9 cellular contexts compared by ENCODE assay signal in the genomic region with DNA sequence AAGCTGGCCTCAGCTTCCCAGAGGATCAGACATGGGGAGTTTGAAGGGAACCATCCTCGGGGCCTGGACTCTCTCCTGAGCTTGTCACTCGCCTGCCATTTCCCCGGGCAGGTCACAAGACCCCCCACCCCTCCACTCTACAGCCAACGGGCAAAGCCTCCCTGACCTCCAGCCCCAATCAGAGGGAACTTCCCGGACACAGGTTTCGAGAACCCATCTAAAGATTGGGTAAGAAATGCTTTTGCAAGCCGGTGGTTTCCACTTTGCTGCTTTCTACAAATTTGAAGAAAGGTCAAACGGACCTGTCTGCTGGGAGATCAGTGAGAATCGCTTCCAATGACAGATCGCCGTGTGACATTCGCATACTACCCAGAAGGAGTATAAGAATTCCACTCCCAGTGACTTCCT.
DNase-seq lines count a peak whose midpoint lies in the region; ATAC-seq, FAIRE-seq and TF ChIP-seq lines count a peak whose summit lies in the region.
"Had no signal": no experiment of that assay in that cellular context is flagged by ENCODE, and none has a peak within 500 bp of the region (broad histone marks: within the 10 kb centered on the region; RNA-seq: fewer than 3 reads in every experiment).

No MANE protein-coding gene starts in this region.

- H3K27ac ChIP-seq in CD8-positive, alpha-beta memory T cell (ENCODE audit: low read depth, low read length): peak overlapping the region; percentile 18
- peak overlapping the region; percentile 98 for H3K27ac ChIP-seq in GM12878 (ENCODE audit: control insufficient read depth, insufficient read depth)
- H3K27ac ChIP-seq in stomach: peak overlapping the region in 3 of 5 donors; percentile 55 to 64 (median 59)

- no peaks in the 10 kb centered on the region for H3K36me3 ChIP-seq in CD8-positive, alpha-beta memory T cell (ENCODE audit: insufficient read depth, low read length)
- peaks cover 5 to 7% of the 10 kb centered on the region in 2 experiments; a peak in 2 of 4 replicates for H3K36me3 ChIP-seq in GM12878 (ENCODE audit: control insufficient read depth in 2 of 2, insufficient read depth in 2 of 2, low read length in 1 of 2)
- H3K36me3 ChIP-seq in stomach: peaks cover 0 to 7% (median 0%) of the 10 kb centered on the region in 4 donors

- no TSS peak for BruUV-seq in GM12878 (replicated peaks; lab: Mats Ljungman, UMichigan)

- ATAC-seq in GM19438 (IDR thresholded peaks at IDR 0.05; ENCODE audit: low read depth, unreplicated experiment) (peak; percentile 37), HG03439 (IDR thresholded peaks at IDR 0.05; ENCODE audit: unreplicated experiment) (peak; percentile 32), GM12878 (peak; percentile 75)

- CTCF ChIA-PET in CD8-positive, alpha-beta memory T cell (lab: Charles Lee): interaction anchor here (0.6 to 2.0 kb wide), 2 partner anchors 25 to 742 kb away, joined by 3 to 5 read pairs; no protein-coding TSS in a partner anchor
- CTCF ChIA-PET in GM12878 (lab: Yijun Ruan, JAX): interaction anchor here (0.8 to 5.1 kb wide), 12 partner anchors 13 to 280 kb away, joined by 3 to 61 read pairs (median 4); a partner anchor contains a TSS

- peak; percentile 35 for FAIRE-seq in GM12878 (lab: Jason Lieb, UNC)
- FAIRE-seq: colon had no signal

- H3K9me3 Mint-ChIP-seq in CD8-positive, alpha-beta memory T cell: no peaks in the 10 kb centered on the region

- H3K36me3 Mint-ChIP-seq in CD8-positive, alpha-beta memory T cell: no peaks in the 10 kb centered on the region

- H2AFZ ChIP-seq in GM12878 (ENCODE audit: control insufficient read depth, low read depth, low read length): no peak overlapping the region; the same call in 1 of the 2 replicates

- H4K20me1 ChIP-seq in GM12878 (ENCODE audit: control insufficient read depth, insufficient read depth): no peaks in the 10 kb centered on the region

- TF ChIP-seq POLR2A in GM12878 (IDR thresholded peaks at IDR 0.05; ENCODE audit: low read depth, low read length): peak; percentile 56; the same call in 1 of the 2 replicates
- TF ChIP-seq POLR2A in stomach (IDR thresholded peaks at IDR 0.05): no peak

- no peaks in the 10 kb centered on the region for H3K9me3 ChIP-seq in CD8-positive, alpha-beta memory T cell (ENCODE audit: low read length)
- H3K9me3 ChIP-seq in GM12878 (replicated peaks; ENCODE audit: control insufficient read depth, insufficient read depth, low read length) (no peaks in the 10 kb centered on the region; the same call in 1 of the 3 replicates), stomach (no peaks in the 10 kb centered on the region)

- H3K79me2 ChIP-seq in GM12878 (ENCODE audit: control insufficient read depth, insufficient read depth, low read length): peaks cover 5% of the 10 kb centered on the region; the same call in 1 of the 2 replicates

- RAD21 ChIA-PET in GM12878 (lab: Charles Lee; ENCODE audit: unreplicated experiment): interaction anchor here (0.7 to 4.2 kb wide), 19 partner anchors 33 to 280 kb away, joined by 3 to 40 read pairs (median 6); a partner anchor contains a TSS

- peaks cover 20 to 27% (median 25%) of the 10 kb centered on the region in 3 donors for H3K4me1 Mint-ChIP-seq in CD8-positive, alpha-beta memory T cell

- no peak for DNase-seq in CD8-positive, alpha-beta memory T cell
- DNase-seq in GM12878 (ENCODE audit: low read depth, low spot score): no peak
- no peak for DNase-seq in stomach
- no peak for DNase-seq in NCI-H69 (lab: John Stamatoyannopoulos, UW)
- no peak for DNase-seq in central memory CD4-positive, alpha-beta T cell
- DNase-seq in GDM1 (lab: John Stamatoyannopoulos, UW): no peak

- peak overlapping the region; percentile 57 for H3K4me3 ChIP-seq in CD8-positive, alpha-beta memory T cell (ENCODE audit: low read length)
- H3K4me3 ChIP-seq in GM12878 (peak overlapping the region; percentile 34; the same call in 1 of the 2 replicates), stomach (peak overlapping the region in 2 of 4 donors; percentile 4 to 13)

- intact Hi-C loops in GM12878 (cut with micrococcal nuclease; ENCODE audit: unreplicated experiment): loop anchor here (1.0 to 10.0 kb wide), 9 partner anchors 21 to 1889 kb away; a partner anchor contains a TSS
- intact Hi-C loops in stomach (cut with DNase I; ENCODE audit: low total_unique reads): loop anchor here (5.0 to 10.0 kb wide), 2 partner anchors 419 to 737 kb away; no protein-coding TSS in a partner anchor

- SMC1A ChIA-PET in GM12878 (lab: Charles Lee; ENCODE audit: uncharacterized antibody, unreplicated experiment): interaction anchor here (0.8 to 3.7 kb wide), 18 partner anchors 9 to 164 kb away, joined by 3 to 31 read pairs (median 4); no protein-coding TSS in a partner anchor

- no peak for TF ChIP-seq RAD21 in GM12878 (IDR thresholded peaks at IDR 0.05; ENCODE audit: insufficient read depth, low read depth, low read length)

- no peaks in the 10 kb centered on the region for H3K27me3 ChIP-seq in CD8-positive, alpha-beta memory T cell (ENCODE audit: insufficient read depth, low read length, poor library complexity, severe bottlenecking)
- H3K27me3 ChIP-seq in GM12878 (replicated peaks in 1 of 2; ENCODE audit: control insufficient read depth in 2 of 2, insufficient read depth in 2 of 2, low read length in 1 of 2): no peaks in the 10 kb centered on the region
- H3K27me3 ChIP-seq in stomach: peaks cover 0 to 6% (median 0%) of the 10 kb centered on the region in 3 donors

- peak overlapping the region; percentile 61 for H3K4me2 ChIP-seq in GM12878 (ENCODE audit: control insufficient read depth, insufficient read depth)

- H3K27me3 Mint-ChIP-seq in CD8-positive, alpha-beta memory T cell: peaks cover 10 to 12% of the 10 kb centered on the region in 2 donors

- POLR2A ChIA-PET in CD8-positive, alpha-beta memory T cell (lab: Charles Lee): no interaction called here
- POLR2A ChIA-PET in GM12878 (lab: Charles Lee): interaction anchor here (0.7 to 2.8 kb wide), 15 partner anchors 89 to 737 kb away, joined by 3 to 20 read pairs (median 4); a partner anchor contains a TSS

- H3K4me3 Mint-ChIP-seq in CD8-positive, alpha-beta memory T cell: peak overlapping the region; percentile 62 to 83 (median 74)

- in situ Hi-C loops in GM12878 (cut with MboI): loop anchor here (25.0 kb wide), 1 partner anchor 412 kb away; no protein-coding TSS in a partner anchor

- peak overlapping the region; percentile 75 for H3K9ac ChIP-seq in GM12878 (ENCODE audit: control insufficient read depth, insufficient read depth, low read length)

- H3K27ac Mint-ChIP-seq in CD8-positive, alpha-beta memory T cell: peak overlapping the region in 7 of 8 donors; percentile 7 to 95 (median 43)

- WGBS in GM12878 (ENCODE audit: insufficient coverage, insufficient replicate concordance, low lambda C conversion rate, missing lambda C conversion rate): 2% methylated on average over 12 of the region's 12 CpGs
- WGBS in stomach, 5 donors: 42 to 61% (median 59%) methylated on average over 12 of the region's 12 CpGs

- no peak for TF ChIP-seq EP300 in GM12878 (IDR thresholded peaks at IDR 0.05; ENCODE audit: borderline replicate concordance in 1 of 2, control insufficient read depth in 1 of 2, low read depth in 2 of 2, low read length in 2 of 2)
- TF ChIP-seq EP300 in stomach (IDR thresholded peaks at IDR 0.05): no peak

- H3K4me1 ChIP-seq in CD8-positive, alpha-beta memory T cell (ENCODE audit: insufficient read depth, low read length): peaks cover 28% of the 10 kb centered on the region
- H3K4me1 ChIP-seq in GM12878 (ENCODE audit: control insufficient read depth, insufficient read depth, low read length) (peaks cover 65% of the 10 kb centered on the region), stomach (peaks cover 0 to 37% (median 19%) of the 10 kb centered on the region in 4 donors)

- TF ChIP-seq CTCF in GM12878 (IDR thresholded peaks at IDR 0.05 in 2 of 3, conservative IDR thresholded peaks at IDR 0.05 in 1 of 3; ENCODE audit: control insufficient read depth in 2 of 3, extremely low read depth in 1 of 3, insufficient read depth in 1 of 3, low read depth in 3 of 3, low read length in 3 of 3): no peak
- no peak for TF ChIP-seq CTCF in stomach (IDR thresholded peaks at IDR 0.05)

TF ChIP-seq in GM12878, 131 proteins besides CTCF, POLR2A, EP300 and RAD21 (continues in another document):
- TF ChIP-seq ZNF24 (IDR thresholded peaks at IDR 0.05) (no peak), SREBF2 (IDR thresholded peaks at IDR 0.05; ENCODE audit: low read length) (no peak), SREBF1 (IDR thresholded peaks at IDR 0.05; ENCODE audit: low read length) (no peak), RELA (IDR thresholded peaks at IDR 0.05; ENCODE audit: borderline replicate concordance, partially characterized antibody) (no peak)
- TF ChIP-seq, protein P1, sequence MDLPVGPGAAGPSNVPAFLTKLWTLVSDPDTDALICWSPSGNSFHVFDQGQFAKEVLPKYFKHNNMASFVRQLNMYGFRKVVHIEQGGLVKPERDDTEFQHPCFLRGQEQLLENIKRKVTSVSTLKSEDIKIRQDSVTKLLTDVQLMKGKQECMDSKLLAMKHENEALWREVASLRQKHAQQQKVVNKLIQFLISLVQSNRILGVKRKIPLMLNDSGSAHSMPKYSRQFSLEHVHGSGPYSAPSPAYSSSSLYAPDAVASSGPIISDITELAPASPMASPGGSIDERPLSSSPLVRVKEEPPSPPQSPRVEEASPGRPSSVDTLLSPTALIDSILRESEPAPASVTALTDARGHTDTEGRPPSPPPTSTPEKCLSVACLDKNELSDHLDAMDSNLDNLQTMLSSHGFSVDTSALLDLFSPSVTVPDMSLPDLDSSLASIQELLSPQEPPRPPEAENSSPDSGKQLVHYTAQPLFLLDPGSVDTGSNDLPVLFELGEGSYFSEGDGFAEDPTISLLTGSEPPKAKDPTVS (IDR thresholded peaks at IDR 0.05; ENCODE audit: low read depth, low read length): no peak
- TF ChIP-seq, protein P2, sequence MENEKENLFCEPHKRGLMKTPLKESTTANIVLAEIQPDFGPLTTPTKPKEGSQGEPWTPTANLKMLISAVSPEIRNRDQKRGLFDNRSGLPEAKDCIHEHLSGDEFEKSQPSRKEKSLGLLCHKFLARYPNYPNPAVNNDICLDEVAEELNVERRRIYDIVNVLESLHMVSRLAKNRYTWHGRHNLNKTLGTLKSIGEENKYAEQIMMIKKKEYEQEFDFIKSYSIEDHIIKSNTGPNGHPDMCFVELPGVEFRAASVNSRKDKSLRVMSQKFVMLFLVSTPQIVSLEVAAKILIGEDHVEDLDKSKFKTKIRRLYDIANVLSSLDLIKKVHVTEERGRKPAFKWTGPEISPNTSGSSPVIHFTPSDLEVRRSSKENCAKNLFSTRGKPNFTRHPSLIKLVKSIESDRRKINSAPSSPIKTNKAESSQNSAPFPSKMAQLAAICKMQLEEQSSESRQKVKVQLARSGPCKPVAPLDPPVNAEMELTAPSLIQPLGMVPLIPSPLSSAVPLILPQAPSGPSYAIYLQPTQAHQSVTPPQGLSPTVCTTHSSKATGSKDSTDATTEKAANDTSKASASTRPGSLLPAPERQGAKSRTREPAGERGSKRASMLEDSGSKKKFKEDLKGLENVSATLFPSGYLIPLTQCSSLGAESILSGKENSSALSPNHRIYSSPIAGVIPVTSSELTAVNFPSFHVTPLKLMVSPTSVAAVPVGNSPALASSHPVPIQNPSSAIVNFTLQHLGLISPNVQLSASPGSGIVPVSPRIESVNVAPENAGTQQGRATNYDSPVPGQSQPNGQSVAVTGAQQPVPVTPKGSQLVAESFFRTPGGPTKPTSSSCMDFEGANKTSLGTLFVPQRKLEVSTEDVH (IDR thresholded peaks at IDR 0.05; ENCODE audit: low read depth, partially characterized antibody): no peak

Comparison
In these comparisons a context has a peak if more than half of its experiments do, and no peak if none do; other contexts are left out.
1. H3K27ac ChIP-seq: peak in every context shown above with its lines; median percentile 98 in GM12878; 59 in stomach; 18 in CD8-positive, alpha-beta memory T cell.